ENCODE assay signal across 21 cellular contexts in the genomic region with DNA sequence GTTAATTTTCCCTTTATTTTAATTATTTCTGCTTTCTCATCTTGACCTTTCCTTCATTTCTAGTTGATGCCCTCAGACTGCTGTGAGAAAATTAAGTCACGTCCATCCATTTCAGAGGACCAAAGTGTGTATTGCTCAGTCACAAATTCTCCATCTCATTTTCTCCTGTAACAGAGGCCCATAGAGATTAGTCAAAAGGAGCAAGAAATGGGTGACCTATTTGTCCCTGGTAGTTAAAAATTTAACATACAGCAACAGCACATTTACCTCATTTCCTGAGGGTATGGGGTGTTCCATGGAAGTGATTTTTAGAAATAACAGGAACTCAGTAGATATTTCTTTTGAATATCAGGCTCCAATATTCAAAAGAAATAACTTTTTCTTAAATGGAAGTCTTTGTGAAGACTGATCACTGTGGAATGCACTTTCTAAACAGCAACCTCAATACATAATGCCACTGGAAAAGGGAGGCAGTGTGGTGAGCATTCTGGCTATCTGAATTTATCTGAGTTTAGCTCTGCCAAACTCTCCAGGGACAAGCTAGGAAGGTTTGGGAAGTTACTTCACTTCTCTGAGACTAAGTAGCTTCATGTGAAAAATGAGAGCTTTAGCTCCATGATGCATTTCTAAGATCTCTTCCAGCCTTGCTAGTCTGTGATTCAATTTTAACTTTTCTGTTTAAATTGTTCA.
A peak's percentile ranks its signal among the peaks of the same experiment; 100 is the strongest.
DNase-seq lines count a peak whose midpoint lies in the region; ATAC-seq and TF ChIP-seq lines count a peak whose summit lies in the region.
"Had no signal": no experiment of that assay in that cellular context is flagged by ENCODE, and none has a peak within 500 bp of the region (broad histone marks: within the 10 kb centered on the region; RNA-seq: fewer than 3 reads in every experiment).

No MANE protein-coding gene starts in this region.

- DNase-seq in kidney tubule cell (ENCODE audit: low spot score): peak; percentile 73
- DNase-seq in DMS79 (lab: John Stamatoyannopoulos, UW): no peak
- no peak for DNase-seq in cerebellar nuclear complex (lab: John Stamatoyannopoulos, UW)
- DNase-seq in NCI-H2227 (lab: John Stamatoyannopoulos, UW; ENCODE audit: unreplicated experiment): no peak
- DNase-seq: activated CD4-positive, alpha-beta T cell treated with anti-CD3 and anti-CD28 coated beads, Interleukin-2, amount 10 ng/mL, durations not matched to agents 7 days and 5 days; activated naive CD4-positive, alpha-beta T cell; activated T-cell treated with anti-CD3 and anti-CD28 coated beads, Interleukin-2, amount 50 U/mL, for 48 hours; cortex of kidney; endodermal cell; naive thymus-derived CD4-positive, alpha-beta T cell; NCI-H1105 treated with DMSO at 0.1 percent for 48 hours; NCI-H2081; NCI-H446; spleen; stimulated activated CD4-positive, alpha-beta T cell treated with anti-CD3 and anti-CD28 coated beads, Interleukin-4, amount 100 ng/mL, for 1 hour; T-helper 9 cell had no signal

- ATAC-seq in GM21423 (IDR thresholded peaks at IDR 0.05; ENCODE audit: unreplicated experiment): peak; percentile 68
- no peak for ATAC-seq in SK-N-SH treated with all-trans-retinoic acid at 6 μM for 48 hours
- ATAC-seq in HG02970 (IDR thresholded peaks at IDR 0.05; ENCODE audit: low FRiP score, unreplicated experiment): no peak
- ATAC-seq: naive thymus-derived CD4-positive, alpha-beta T cell; Right ventricle myocardium inferior; stimulated activated memory B cell treated with anti-CD40 and anti-IgM and Interleukin-4, amounts not matched to agents 10 μg/mL and 1 μg/mL and 100 μg/mL, for 72 hours had no signal

TF ChIP-seq in SK-N-SH treated with all-trans-retinoic acid at 6 μM for 48 hours, 23 proteins besides CTCF, POLR2A, EP300 and RAD21:
- peak; percentile 36; the same call in 1 of the 2 replicates for TF ChIP-seq ISL1 (CRISPR knock-in tag; IDR thresholded peaks at IDR 0.05)
- TF ChIP-seq OSR1 (CRISPR knock-in tag; IDR thresholded peaks at IDR 0.05): no peak
TF ChIP-seq in SK-N-SH treated with all-trans-retinoic acid at 6 μM for 48 hours: peak in this region for 1.
